In genomic region chr10:110535958-110536891, GRCh38 we compare ENCODE assay signal across 8 cellular contexts. TPM values are rescaled to one million over a fixed set of nuclear protein-coding genes. Genes with fewer than 3 reads are reported as not detected.
DNase-seq lines count a peak whose midpoint lies in the region; ATAC-seq, FAIRE-seq and TF ChIP-seq lines count a peak whose summit lies in the region.

No MANE protein-coding gene starts in this region.

- no TSS peak for BruUV-seq in GM12878 (replicated peaks; lab: Mats Ljungman, UMichigan)

- H3K79me2 ChIP-seq in GM12878 (ENCODE audit: control insufficient read depth, insufficient read depth, low read length) = no peaks in the 10 kb centered on the region

- H3K27me3 ChIP-seq in GM12878 (replicated peaks in 1 of 2; ENCODE audit: control insufficient read depth in 2 of 2, insufficient read depth in 2 of 2, low read length in 1 of 2) = no peaks in the 10 kb centered on the region

- no peaks in the 10 kb centered on the region for H4K20me1 ChIP-seq in GM12878 (ENCODE audit: control insufficient read depth, insufficient read depth)

- H3K4me3 ChIP-seq in GM12878 (no peak overlapping the region; the same call in 1 of the 2 replicates), mucosa of descending colon (no peak overlapping the region)

- H3K36me3 ChIP-seq in GM12878 (ENCODE audit: control insufficient read depth in 2 of 2, insufficient read depth in 2 of 2, low read length in 1 of 2) = no peaks in the 10 kb centered on the region
- H3K36me3 ChIP-seq in mucosa of descending colon (ENCODE audit: low read depth) = no peaks in the 10 kb centered on the region

- intact Hi-C loops in GM12878 (cut with micrococcal nuclease; ENCODE audit: unreplicated experiment) = loop anchor here (1.0 to 5.0 kb wide), 4 partner anchors 33 to 179 kb away; no protein-coding TSS in a partner anchor
- intact Hi-C loops in mucosa of descending colon (cut with DNase I, micrococcal nuclease) = no loop called here

- peak; percentile 84 for FAIRE-seq in GM12878 (lab: Jason Lieb, UNC)

- TF ChIP-seq RAD21 in GM12878 (IDR thresholded peaks at IDR 0.05; ENCODE audit: insufficient read depth, low read depth, low read length) = peak; percentile 68

- H3K27ac ChIP-seq in GM12878 (ENCODE audit: control insufficient read depth, insufficient read depth) = peak overlapping the region; percentile 67

- H2AFZ ChIP-seq in GM12878 (ENCODE audit: control insufficient read depth, low read depth, low read length) = peak overlapping the region; percentile 66

- 2% methylated on average over 12 of the region's 12 CpGs for WGBS in GM12878 (ENCODE audit: insufficient coverage, insufficient replicate concordance, low lambda C conversion rate, missing lambda C conversion rate)

- TF ChIP-seq CTCF in GM12878 (IDR thresholded peaks at IDR 0.05 in 2 of 3, conservative IDR thresholded peaks at IDR 0.05 in 1 of 3; ENCODE audit: control insufficient read depth in 2 of 3, extremely low read depth in 1 of 3, insufficient read depth in 1 of 3, low read depth in 3 of 3, low read length in 3 of 3) (peak; percentile 28 to 48 (median 37); a peak in 4 of 6 replicates), mucosa of descending colon (IDR thresholded peaks at IDR 0.05) (no peak)

- SMC1A ChIA-PET in GM12878 (lab: Charles Lee; ENCODE audit: uncharacterized antibody, unreplicated experiment) = interaction anchor here (0.9 to 8.8 kb wide), 13 partner anchors 10 to 222 kb away, joined by 3 to 54 read pairs (median 5); no protein-coding TSS in a partner anchor

- ATAC-seq in GM19455 (IDR thresholded peaks at IDR 0.05; ENCODE audit: unreplicated experiment) = peak; percentile 86
- ATAC-seq in HG03457 (IDR thresholded peaks at IDR 0.05; ENCODE audit: unreplicated experiment) = peak; percentile 79
- ATAC-seq in GM12878 = peak; percentile 91
- ATAC-seq in mucosa of descending colon = peak; percentile 64

- H3K4me2 ChIP-seq in GM12878 (ENCODE audit: control insufficient read depth, insufficient read depth) = peak overlapping the region; percentile 87

- DNase-seq in CD1c-positive myeloid dendritic cell (ENCODE audit: extremely low spot score) (peak; percentile 94), T-helper 9 cell (peak; percentile 15), GM12878 (ENCODE audit: low read depth, low spot score) (peak; percentile 87), mucosa of descending colon (peak in 1 of 3 donors; percentile 43), retina (no peak), NCI-H345 treated with DMSO at 0.1 percent for 48 hours (lab: John Stamatoyannopoulos, UW; ENCODE audit: unreplicated experiment) (no peak)

- TF ChIP-seq POLR2A in GM12878 (IDR thresholded peaks at IDR 0.05; ENCODE audit: low read depth, low read length) = no peak

- peak overlapping the region; percentile 45; the same call in 1 of the 2 replicates for H3K9ac ChIP-seq in GM12878 (ENCODE audit: control insufficient read depth, insufficient read depth, low read length)

- peak; percentile 84 to 85; a peak in 3 of 4 replicates for TF ChIP-seq EP300 in GM12878 (IDR thresholded peaks at IDR 0.05; ENCODE audit: borderline replicate concordance in 1 of 2, control insufficient read depth in 1 of 2, low read depth in 2 of 2, low read length in 2 of 2)

- CTCF ChIA-PET in GM12878 (lab: Yijun Ruan, JAX) = interaction anchor here (0.9 to 10.7 kb wide), 6 partner anchors 14 to 230 kb away, joined by 3 to 85 read pairs (median 4); no protein-coding TSS in a partner anchor

- H3K9me3 ChIP-seq in GM12878 (replicated peaks; ENCODE audit: control insufficient read depth, insufficient read depth, low read length) (no peaks in the 10 kb centered on the region), mucosa of descending colon (no peaks in the 10 kb centered on the region)

- RAD21 ChIA-PET in GM12878 (lab: Charles Lee; ENCODE audit: unreplicated experiment) = interaction anchor here (0.6 to 7.1 kb wide), 12 partner anchors 9 to 232 kb away, joined by 3 to 34 read pairs (median 6); partner anchors contain the start of gene SMNDC1

- in situ Hi-C loops in GM12878 (cut with MboI) = no loop called here

- POLR2A ChIA-PET in GM12878 (lab: Charles Lee) = interaction anchor here (0.5 to 3.2 kb wide), 4 partner anchors 32 to 210 kb away, joined by 3 to 15 read pairs (median 4); no protein-coding TSS in a partner anchor

- H3K4me1 ChIP-seq in GM12878 (ENCODE audit: control insufficient read depth, insufficient read depth, low read length) = peaks cover 29% of the 10 kb centered on the region
- no peaks in the 10 kb centered on the region for H3K4me1 ChIP-seq in mucosa of descending colon (ENCODE audit: low read depth)

TF ChIP-seq in GM12878, 131 proteins besides CTCF, POLR2A, EP300 and RAD21 (continues in another document):
- TF ChIP-seq SPI1 (IDR thresholded peaks at IDR 0.05; ENCODE audit: borderline replicate concordance, insufficient read depth, low read depth, low read length) (peak; percentile 81; the same call in 1 of the 2 replicates), KLF5 (IDR thresholded peaks at IDR 0.05; ENCODE audit: partially characterized antibody) (peak; percentile 25), RFX5 (IDR thresholded peaks at IDR 0.05; ENCODE audit: low read depth, low read length) (no peak), CBX3 (IDR thresholded peaks at IDR 0.05; ENCODE audit: borderline replicate concordance, low read depth) (no peak), ATF3 (IDR thresholded peaks at IDR 0.05; ENCODE audit: borderline replicate concordance, extremely low read depth, low read depth, low read length) (no peak), SRF (IDR thresholded peaks at IDR 0.05; ENCODE audit: low read depth in 2 of 2, low read length in 2 of 2) (no peak; a peak in 1 of 4 replicates), BRCA1 (IDR thresholded peaks at IDR 0.05; ENCODE audit: low read depth, low read length) (no peak), SUZ12 (IDR thresholded peaks at IDR 0.05; ENCODE audit: unreplicated experiment) (no peak), IRF4 (IDR thresholded peaks at IDR 0.05; ENCODE audit: low read depth, low read length) (peak; percentile 69; the same call in 1 of the 2 replicates), ATF7 (IDR thresholded peaks at IDR 0.05; ENCODE audit: low read depth) (peak; percentile 93), NR2C2 (IDR thresholded peaks at IDR 0.05; ENCODE audit: borderline replicate concordance, control insufficient read depth, insufficient read length, low read depth) (no peak)
- TF ChIP-seq, protein P1, sequence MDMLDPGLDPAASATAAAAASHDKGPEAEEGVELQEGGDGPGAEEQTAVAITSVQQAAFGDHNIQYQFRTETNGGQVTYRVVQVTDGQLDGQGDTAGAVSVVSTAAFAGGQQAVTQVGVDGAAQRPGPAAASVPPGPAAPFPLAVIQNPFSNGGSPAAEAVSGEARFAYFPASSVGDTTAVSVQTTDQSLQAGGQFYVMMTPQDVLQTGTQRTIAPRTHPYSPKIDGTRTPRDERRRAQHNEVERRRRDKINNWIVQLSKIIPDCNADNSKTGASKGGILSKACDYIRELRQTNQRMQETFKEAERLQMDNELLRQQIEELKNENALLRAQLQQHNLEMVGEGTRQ (IDR thresholded peaks at IDR 0.05; ENCODE audit: borderline replicate concordance, low read depth, low read length) = no peak

RNA-seq across cellular contexts. Expression of gene SMC3, which starts 31.3 kb away (rescaled TPM):
- 32.8 and 35.4 TPM in 2 replicates for total RNA-seq in GM12878 (2013; cell fraction: nucleolus; rRNA removed)
- total RNA-seq in GM12878 (2014; rRNA removed) (33.0 and 41.9 TPM in 2 replicates), GM12878 (2014; rRNA removed; fragmentation: Illumina TruSeq; extraction: Trizol) (82.0 and 83.4 TPM in 2 replicates), GM12878 (2021) (53.7 TPM in 2 replicates), mucosa of descending colon (10 to 100 TPM; 24.1 to 36.3 (median 27.3) TPM)
- 21.8 TPM for polyA plus RNA-seq in GM12878 (2011; ENCODE audit: low read depth)
- polyA plus RNA-seq in GM12878 (2011; rRNA removed) (30.4 and 47.0 TPM in 2 replicates), GM12878 (2014; fragmentation: Illumina TruSeq; extraction: Trizol) (81.0 and 96.8 TPM in 2 replicates), GM12878 (2014; fragmentation: Nextera tagmentation; extraction: Ambion mirVana) (10 to 100 TPM; 31.0 to 43.0 TPM), GM12878 (2014; rRNA removed) (30.6 and 37.7 TPM in 2 replicates), GM12878 (2016; fragmentation: Nextera tagmentation; extraction: Ambion mirVana) (100 to 1,000 TPM; 120 to 123 TPM)
- polyA plus RNA-seq in GM12878 (2011; cell fraction: cytosol; rRNA removed) = 7.8 and 9.9 TPM in 2 replicates
- polyA plus RNA-seq in GM12878 (2011; cell fraction: nucleus; rRNA removed) = 12.6 and 21.0 TPM in 2 replicates
- 30.3 and 38.5 TPM in 2 replicates for polyA plus RNA-seq in GM12878 (2012)
- 8.8 and 14.3 TPM in 2 replicates for polyA minus RNA-seq in GM12878 (2011; rRNA and poly(A)+ RNA removed)
- polyA minus RNA-seq in GM12878 (2011; cell fraction: cytosol; rRNA and poly(A)+ RNA removed) = 7.8 and 12.1 TPM in 2 replicates
- polyA minus RNA-seq in GM12878 (2011; cell fraction: nucleus; rRNA and poly(A)+ RNA removed) = 5.2 and 8.7 TPM in 2 replicates

RNA-seq across cellular contexts. Expression of gene DUSP5, which starts 38.5 kb away (rescaled TPM):
- 45.5 and 51.7 TPM in 2 replicates for total RNA-seq in GM12878 (2013; cell fraction: nucleolus; rRNA removed)
- 24.1 and 26.8 TPM in 2 replicates for total RNA-seq in GM12878 (2014; rRNA removed)
- total RNA-seq in GM12878 (2014; rRNA removed; fragmentation: Illumina TruSeq; extraction: Trizol) = 19.6 and 23.1 TPM in 2 replicates
- 41.6 and 44.9 TPM in 2 replicates for total RNA-seq in GM12878 (2021)
- polyA plus RNA-seq in GM12878 (2011; ENCODE audit: low read depth) = 39.0 TPM
- polyA plus RNA-seq in GM12878 (2011; rRNA removed) = 77.4 and 95.9 TPM in 2 replicates
- polyA plus RNA-seq in GM12878 (2011; cell fraction: cytosol; rRNA removed) = 141 and 145 TPM in 2 replicates
- 117 and 144 TPM in 2 replicates for polyA plus RNA-seq in GM12878 (2011; cell fraction: nucleus; rRNA removed)
- 44.8 and 52.5 TPM in 2 replicates for polyA plus RNA-seq in GM12878 (2012)
- 25.3 and 27.8 TPM in 2 replicates for polyA plus RNA-seq in GM12878 (2014; fragmentation: Illumina TruSeq; extraction: Trizol)
- polyA plus RNA-seq in GM12878 (2014; fragmentation: Nextera tagmentation; extraction: Ambion mirVana) = 10 to 100 TPM in 1 of 2 experiments, 1 to 10 TPM in 1; 7.5 to 14.6 TPM
- 23.7 and 24.2 TPM in 2 replicates for polyA plus RNA-seq in GM12878 (2014; rRNA removed)
- polyA plus RNA-seq in GM12878 (2016; fragmentation: Nextera tagmentation; extraction: Ambion mirVana) = 1 to 10 TPM; 2.1 to 6.5 TPM
- 215 and 257 TPM in 2 replicates for polyA minus RNA-seq in GM12878 (2011; rRNA and poly(A)+ RNA removed)
- 123 and 126 TPM in 2 replicates for polyA minus RNA-seq in GM12878 (2011; cell fraction: cytosol; rRNA and poly(A)+ RNA removed)
- polyA minus RNA-seq in GM12878 (2011; cell fraction: nucleus; rRNA and poly(A)+ RNA removed) = 83.2 and 120 TPM in 2 replicates
- total RNA-seq in mucosa of descending colon = 10 to 100 TPM; 21.5 to 40.1 (median 23.9) TPM

Comparison
In these comparisons a context has a peak if more than half of its experiments do, and no peak if none do; other contexts are left out.
1. DNase-seq: peak in CD1c-positive myeloid dendritic cell (single experiment), T-helper 9 cell (single experiment) and GM12878 (single experiment); none in retina (single experiment) and NCI-H345 treated with DMSO at 0.1 percent for 48 hours (single experiment).
2. Peak in every context shown above with its lines, with median percentiles within 50 percentile points of each other: ATAC-seq.